In the genomic region with DNA sequence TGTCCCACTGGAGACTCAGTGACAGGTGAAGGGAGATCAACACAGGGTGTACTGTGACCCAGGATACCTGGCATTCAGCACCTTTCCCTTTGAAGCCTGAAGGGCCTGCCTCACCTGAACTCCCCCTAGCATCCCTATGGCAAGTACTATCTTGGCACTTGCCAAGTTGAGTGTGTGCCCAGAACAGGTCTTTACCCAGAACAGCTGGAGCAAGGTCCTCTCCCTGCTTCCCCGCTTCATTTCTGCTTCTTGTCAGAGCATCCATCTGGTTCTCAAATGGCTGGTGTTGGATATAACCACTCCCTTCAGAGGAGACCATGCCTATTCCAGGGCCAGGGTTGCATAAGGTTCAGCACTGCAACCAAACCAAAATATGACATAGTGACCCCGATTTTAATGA, we compare ENCODE assay signal across 22 cellular contexts.
"Had no signal": no experiment of that assay in that cellular context is flagged by ENCODE, and none has a peak within 500 bp of the region (broad histone marks: within the 10 kb centered on the region; RNA-seq: fewer than 3 reads in every experiment).

No MANE protein-coding gene starts in this region.

- H3K36me3 ChIP-seq: esophagus squamous epithelium, right lobe of liver, thoracic aorta, tibial nerve, upper lobe of left lung had no signal

- DNase-seq: cortex of kidney; effector memory CD8-positive, alpha-beta T cell; erythroblast; esophagus squamous epithelium; foreskin melanocyte; glutamatergic neuron; hypothalamus; immature natural killer cell; islet precursor cell; kidney glomerular epithelial cell; mucosa of descending colon; naive B cell; right lobe of liver; stimulated activated CD4-positive, alpha-beta T cell treated with anti-CD3 and anti-CD28 coated beads, Interleukin-2, amount 100 ng/mL, for 24 hours; stimulated activated CD4-positive, alpha-beta T cell treated with anti-CD3 and anti-CD28 coated beads, Interleukin-4, amount 100 ng/mL, for 24 hours; stimulated activated naive CD4-positive, alpha-beta T cell treated with Interleukin-2 at 50 U/mL for 16 hours; substantia nigra; upper lobe of left lung had no signal

- H3K27me3 ChIP-seq: right lobe of liver, tibial nerve, upper lobe of left lung had no signal

- H3K4me3 ChIP-seq: esophagus squamous epithelium, lung, mucosa of descending colon, right lobe of liver, thoracic aorta, tibial nerve, upper lobe of left lung had no signal

- H3K9me3 ChIP-seq: esophagus squamous epithelium, mucosa of descending colon, right lobe of liver, thoracic aorta, tibial nerve, upper lobe of left lung had no signal

- H3K27ac ChIP-seq: parathyroid adenoma, right lobe of liver, thoracic aorta, upper lobe of left lung had no signal

- H3K4me1 ChIP-seq: parathyroid adenoma, right lobe of liver had no signal
